18 cellular contexts compared by ENCODE assay signal in genomic region chr13:106491928-106492327, GRCh38. TPM values are rescaled to one million over a fixed set of nuclear protein-coding genes. Genes with fewer than 3 reads are reported as not detected.
DNase-seq lines count a peak whose midpoint lies in the region; ATAC-seq and TF ChIP-seq lines count a peak whose summit lies in the region.
"Had no signal": no experiment of that assay in that cellular context is flagged by ENCODE, and none has a peak within 500 bp of the region (broad histone marks: within the 10 kb centered on the region; RNA-seq: fewer than 3 reads in every experiment).

No MANE protein-coding gene starts in this region.

- H3K27me3 Mint-ChIP-seq in H9 (ENCODE audit: low read depth): no peaks in the 10 kb centered on the region

- H3K4me3 ChIP-seq in dorsolateral prefrontal cortex (peak overlapping the region in 55 of 59 donors; percentile 11 to 54 (median 35)), foreskin fibroblast (ENCODE audit: low read depth in 1 of 2, low read length in 2 of 2) (no peak overlapping the region)
- H3K4me3 ChIP-seq: right atrium auricular region had no signal

- H3K27ac ChIP-seq in H9 (ENCODE audit: insufficient read length, low read depth, low read length): no peak overlapping the region
- H3K27ac ChIP-seq in dorsolateral prefrontal cortex: peak overlapping the region; percentile 88 to 99 (median 97)
- H3K27ac ChIP-seq in substantia nigra (ENCODE audit: low read depth, low read length, poor library complexity, severe bottlenecking): peak overlapping the region; percentile 96

- peaks cover 3% of the 10 kb centered on the region; the same call in 1 of the 2 replicates for H3K4me1 ChIP-seq in H9 (ENCODE audit: insufficient read depth, low read length)

- H3K27me3 ChIP-seq in H9 (ENCODE audit: insufficient read depth, low read length): no peaks in the 10 kb centered on the region
- H3K27me3 ChIP-seq in dorsolateral prefrontal cortex: no peaks in the 10 kb centered on the region
- H3K27me3 ChIP-seq: right atrium auricular region had no signal

- WGBS in H9 (ENCODE audit: extremely low coverage, insufficient read length, low lambda C conversion rate): no CpG with 5 or more reads among the region's 10 CpGs

- H3K79me2 ChIP-seq in H9 (ENCODE audit: insufficient read depth, low read length): no peaks in the 10 kb centered on the region

- H3K14ac ChIP-seq in H9 (ENCODE audit: insufficient read depth, low read length): no peak overlapping the region

- DNase-seq in H9 (no peak), dorsolateral prefrontal cortex (peak in 8 of 10 donors; percentile 57 to 84 (median 65)), midbrain (lab: John Stamatoyannopoulos, UW) (peak; percentile 83), substantia nigra (lab: John Stamatoyannopoulos, UW) (peak in 46 of 49 donors; percentile 14 to 81 (median 55)), foreskin fibroblast (no peak), SIG-M5 (lab: John Stamatoyannopoulos, UW) (no peak)
- DNase-seq: activated CD4-positive, alpha-beta memory T cell treated with anti-CD3 and anti-CD28 coated beads, Interleukin-2, amount 10 ng/mL, durations not matched to agents 7 days and 5 days; activated naive CD8-positive, alpha-beta T cell treated with anti-CD3 and anti-CD28 coated beads, Interleukin-2, amount 10 ng/mL, durations not matched to agents 7 days and 5 days; activated T-cell treated with anti-CD3 and anti-CD28 coated beads, Interleukin-2, amount 50 U/mL, for 48 hours; Calu3; central memory CD4-positive, alpha-beta T cell; effector CD4-positive, alpha-beta T cell; GF-D8; naive thymus-derived CD4-positive, alpha-beta T cell; NCI-H187 treated with DMSO at 0.1 percent for 48 hours had no signal

- H3K4me1 Mint-ChIP-seq in H9: peaks cover 18 to 21% of the 10 kb centered on the region in 2 experiments

- H3K18ac ChIP-seq in H9 (ENCODE audit: insufficient read length, low read depth, low read length): no peak overlapping the region

- no peak overlapping the region for H2BK120ac ChIP-seq in H9 (ENCODE audit: low read depth, low read length, poor library complexity, severe bottlenecking)

- no peak overlapping the region for H3K4me2 ChIP-seq in H9 (ENCODE audit: insufficient read depth, insufficient read length, low read length)

- H4K20me1 ChIP-seq in H9 (ENCODE audit: control insufficient read depth, insufficient read depth, insufficient read length): no peaks in the 10 kb centered on the region

- peaks cover 27 to 33% (median 29%) of the 10 kb centered on the region in 3 experiments; a peak in 6 of 7 replicates for H3K36me3 Mint-ChIP-seq in H9 (ENCODE audit: insufficient read depth in 1 of 3, low read depth in 3 of 3)
- H3K36me3 Mint-ChIP-seq: activated naive CD8-positive, alpha-beta T cell treated with anti-CD3 and anti-CD28 coated beads, Interleukin-2, amount 10 ng/mL, durations not matched to agents 7 days and 5 days had no signal

- no peaks in the 10 kb centered on the region for H3K23me2 ChIP-seq in H9 (ENCODE audit: insufficient read length, low read depth, low read length, poor library complexity, severe bottlenecking)

- no peak overlapping the region for H3K4ac ChIP-seq in H9 (ENCODE audit: low read depth, low read length)

- TF ChIP-seq CTCF in H9 (conservative IDR thresholded peaks at IDR 0.05) (no peak), dorsolateral prefrontal cortex (IDR thresholded peaks at IDR 0.05 in 54 of 56, conservative IDR thresholded peaks at IDR 0.05 in 2 of 56; ENCODE audit: low read depth in 1 of 56, partially characterized antibody in 56 of 56) (peak in 47 of 56 donors; percentile 9 to 66 (median 41)), foreskin fibroblast (IDR thresholded peaks at IDR 0.05; ENCODE audit: low read depth, low read length) (no peak)

- no peak overlapping the region for H2BK15ac ChIP-seq in H9 (ENCODE audit: low read depth, low read length)

- no peak overlapping the region for H3K56ac ChIP-seq in H9 (ENCODE audit: insufficient read length, low read depth, low read length)

- H4K91ac ChIP-seq in H9 (ENCODE audit: insufficient read length, low read depth, low read length): no peak overlapping the region

- no peaks in the 10 kb centered on the region for H3K9me3 Mint-ChIP-seq in H9
- H3K9me3 Mint-ChIP-seq: activated CD4-positive, alpha-beta memory T cell treated with anti-CD3 and anti-CD28 coated beads, Interleukin-2, amount 10 ng/mL, durations not matched to agents 7 days and 5 days; activated naive CD8-positive, alpha-beta T cell treated with anti-CD3 and anti-CD28 coated beads, Interleukin-2, amount 10 ng/mL, durations not matched to agents 7 days and 5 days had no signal

- H3K27ac Mint-ChIP-seq in H9: peak overlapping the region in 2 of 3 experiments; percentile 50 to 52; a peak in 2 of 7 replicates
- H3K27ac Mint-ChIP-seq: activated CD4-positive, alpha-beta memory T cell treated with anti-CD3 and anti-CD28 coated beads, Interleukin-2, amount 10 ng/mL, durations not matched to agents 7 days and 5 days; activated naive CD8-positive, alpha-beta T cell treated with anti-CD3 and anti-CD28 coated beads, Interleukin-2, amount 10 ng/mL, durations not matched to agents 7 days and 5 days had no signal

- H3K9me3 ChIP-seq in H9 (ENCODE audit: control insufficient read depth, low read depth, low read length): no peaks in the 10 kb centered on the region
- H3K9me3 ChIP-seq: right atrium auricular region had no signal

- ATAC-seq in HG03159 (IDR thresholded peaks at IDR 0.05; ENCODE audit: unreplicated experiment): no peak
- ATAC-seq in HG03135 (IDR thresholded peaks at IDR 0.05; ENCODE audit: unreplicated experiment): no peak
- ATAC-seq: naive thymus-derived CD4-positive, alpha-beta T cell had no signal

- H4K8ac ChIP-seq in H9 (replicated peaks; ENCODE audit: insufficient read length, low read depth, low read length): no peak overlapping the region

- no peak overlapping the region for H4K5ac ChIP-seq in H9 (ENCODE audit: insufficient read length, low read depth, low read length)

- H3K23ac ChIP-seq in H9 (ENCODE audit: insufficient read length, low read depth, low read length): no peak overlapping the region

- intact Hi-C loops in dorsolateral prefrontal cortex (cut with DNase I): loop anchor here in 1 of 2 donors (5.0 to 10.0 kb wide), 2 partner anchors 75 to 157 kb away; no protein-coding TSS in a partner anchor

- no peak overlapping the region for H2AFZ ChIP-seq in H9 (ENCODE audit: low read length)

- no peaks in the 10 kb centered on the region for H3K79me1 ChIP-seq in H9 (ENCODE audit: insufficient read depth, low read depth, low read length, poor library complexity, severe bottlenecking)

- no peak overlapping the region for H3K4me3 Mint-ChIP-seq in H9

- no peak overlapping the region for H3K9ac ChIP-seq in H9 (ENCODE audit: extremely low read depth, insufficient read length, low read length)

- H2AK5ac ChIP-seq in H9 (ENCODE audit: insufficient read length, low read length): no peak overlapping the region

- no peak overlapping the region for H2BK20ac ChIP-seq in H9 (ENCODE audit: low read depth, low read length, poor library complexity, severe bottlenecking)

- H2BK5ac ChIP-seq in H9 (ENCODE audit: insufficient read length, low read length): no peak overlapping the region

- no peak overlapping the region for H3T11ph ChIP-seq in H9 (ENCODE audit: low read length)

- no peak overlapping the region for H2BK12ac ChIP-seq in H9 (ENCODE audit: insufficient read length, low read depth, low read length)

RNA-seq across cellular contexts. Expression of gene EFNB2, which starts 43.5 kb away (rescaled TPM):
- total RNA-seq in H9 (2021) (12.7 and 12.9 TPM in 2 replicates), dorsolateral prefrontal cortex (10 to 100 TPM; 19.0 to 43.3 (median 29.8) TPM)

Comparison
In these comparisons a context has a peak if more than half of its experiments do, and no peak if none do; other contexts are left out.
1. DNase-seq: peak in dorsolateral prefrontal cortex (8 of 10), midbrain (single experiment) and substantia nigra (46 of 49); none in H9 (single experiment), foreskin fibroblast (0 of 2) and SIG-M5 (single experiment).
2. CTCF ChIP-seq: peak in dorsolateral prefrontal cortex (47 of 56); none in H9 (single experiment) and foreskin fibroblast (single experiment).
3. H3K4me3 ChIP-seq: peak in dorsolateral prefrontal cortex (55 of 59); none in foreskin fibroblast (0 of 2).